Comparison of ENCODE assay signal across 20 cellular contexts in genomic region chr16:23245268-23245667, GRCh38. TPM values are rescaled to one million over a fixed set of nuclear protein-coding genes. Genes with fewer than 3 reads are reported as not detected.
DNase-seq lines count a peak whose midpoint lies in the region; ATAC-seq lines count a peak whose summit lies in the region.
"Had no signal": no experiment of that assay in that cellular context is flagged by ENCODE, and none has a peak within 500 bp of the region (broad histone marks: within the 10 kb centered on the region; RNA-seq: fewer than 3 reads in every experiment).

No MANE protein-coding gene starts in this region.

- ATAC-seq in GM21737 (IDR thresholded peaks at IDR 0.05; ENCODE audit: unreplicated experiment) = no peak
- ATAC-seq in HG02870 (IDR thresholded peaks at IDR 0.05; ENCODE audit: unreplicated experiment) = no peak
- ATAC-seq: A549; CD8-positive, alpha-beta T cell; HepG2 had no signal

- H3K27ac ChIP-seq in substantia nigra (ENCODE audit: low read depth, low read length, poor library complexity, severe bottlenecking) = no peak overlapping the region
- H3K27ac ChIP-seq: A549, BLaER1 had no signal

- peak in 32 of 58 donors; percentile 0 to 61 (median 9) for DNase-seq in anterior cingulate cortex (lab: John Stamatoyannopoulos, UW)
- peak; percentile 15 for DNase-seq in globus pallidus (ENCODE audit: low spot score)
- DNase-seq in medulla oblongata (ENCODE audit: extremely low spot score) = peak; percentile 19
- peak in 30 of 49 donors; percentile 0 to 53 (median 12) for DNase-seq in substantia nigra (lab: John Stamatoyannopoulos, UW)
- DNase-seq in dermis blood vessel endothelial cell = no peak
- DNase-seq: Calu3; CD8-positive, alpha-beta T cell; DMS53; EL; KBM-7; MV-4-11; NCI-H1694 treated with DMSO at 0.1 percent for 48 hours; NCI-H774; SHP77 had no signal

RNA-seq across cellular contexts. Expression of gene SCNN1B, which starts 56.8 kb away (rescaled TPM):
- total RNA-seq in dermis blood vessel endothelial cell = 10.4 and 24.2 TPM in 2 replicates
- total RNA-seq: Calu3; CD8-positive, alpha-beta T cell; HepG2; NCI-H460 had no signal
